ENCODE assay signal across 8 cellular contexts in the genomic region with DNA sequence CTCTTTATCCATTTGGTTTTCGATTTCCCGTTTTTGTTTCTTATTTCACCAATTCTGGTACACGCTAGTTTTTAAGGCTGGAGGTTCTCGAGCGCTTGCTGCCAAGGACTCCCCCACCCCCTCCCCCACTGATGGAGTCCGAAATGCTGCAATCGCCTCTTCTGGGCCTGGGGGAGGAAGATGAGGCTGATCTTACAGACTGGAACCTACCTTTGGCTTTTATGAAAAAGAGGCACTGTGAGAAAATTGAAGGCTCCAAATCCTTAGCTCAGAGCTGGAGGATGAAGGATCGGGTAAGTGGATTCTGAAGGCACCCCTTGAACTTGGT. TPM values are rescaled to one million over a fixed set of nuclear protein-coding genes. Genes with fewer than 3 reads are reported as not detected.
DNase-seq lines count a peak whose midpoint lies in the region; ATAC-seq and TF ChIP-seq lines count a peak whose summit lies in the region.

No MANE protein-coding gene starts in this region.

- peaks cover 1% of the 10 kb centered on the region for H3K36me3 Mint-ChIP-seq in memory B cell

- H3K4me3 Mint-ChIP-seq in memory B cell, result peak overlapping the region; percentile 93

- peaks cover 13% of the 10 kb centered on the region for H3K4me1 Mint-ChIP-seq in memory B cell

- ATAC-seq in memory B cell (ENCODE audit: low read depth) (no peak), aorta (ENCODE audit: low FRiP score) (no peak), GM18858 (IDR thresholded peaks at IDR 0.05; ENCODE audit: unreplicated experiment) (no peak), HG03571 (IDR thresholded peaks at IDR 0.05; ENCODE audit: unreplicated experiment) (no peak)

- no peaks in the 10 kb centered on the region for H3K9me3 Mint-ChIP-seq in memory B cell

- H3K27me3 Mint-ChIP-seq in memory B cell, result peaks cover 7% of the 10 kb centered on the region

- H3K4me3 ChIP-seq in astrocyte of the cerebellum (ENCODE audit: low read depth, low read length) (peak overlapping the region; percentile 87), aorta (ENCODE audit: low read length in 2 of 2) (peak overlapping the region; percentile 51 to 75)

- no peak overlapping the region for H3K27ac ChIP-seq in aorta (ENCODE audit: low read depth in 1 of 2, low read length in 2 of 2)

- H3K36me3 ChIP-seq in aorta (ENCODE audit: control insufficient read depth in 1 of 2, insufficient read depth in 2 of 2, low read length in 1 of 2), result no peaks in the 10 kb centered on the region

- H3K27me3 ChIP-seq in aorta (ENCODE audit: control insufficient read depth in 1 of 2, insufficient read depth in 2 of 2, low read length in 1 of 2), result no peaks in the 10 kb centered on the region

- H3K4me1 ChIP-seq in aorta (ENCODE audit: control insufficient read depth in 1 of 2, insufficient read depth in 2 of 2, low read length in 2 of 2), result no peaks in the 10 kb centered on the region

- WGBS in aorta, 2 donors, result 5% methylated on average over 8 of the region's 8 CpGs

- no peaks in the 10 kb centered on the region for H3K9me3 ChIP-seq in aorta (ENCODE audit: control insufficient read depth, low read length)

- in situ Hi-C loops in astrocyte of the cerebellum (cut with HindIII; ENCODE audit: low sequenced_read_pairs), result loop anchor here (10.0 kb wide), 1 partner anchor 51 kb away; no protein-coding TSS in a partner anchor

- H3K27ac Mint-ChIP-seq in memory B cell, result peak overlapping the region; percentile 55

- intact Hi-C loops in aorta (cut with DNase I), result no loop called here

- TF ChIP-seq CTCF in astrocyte of the cerebellum (IDR thresholded peaks at IDR 0.05; ENCODE audit: low read depth, low read length, missing control alignments), result no peak

- DNase-seq in stimulated activated CD4-positive, alpha-beta T cell treated with anti-CD3 and anti-CD28 coated beads, Interleukin-15, amount 100 ng/mL, for 24 hours, result peak; percentile 7
- no peak for DNase-seq in stimulated activated CD4-positive, alpha-beta T cell treated with anti-CD3 and anti-CD28 coated beads, Interleukin-12 subunit alpha, Interleukin-12 subunit beta, amount 100 ng/mL, for 4 hours
- DNase-seq in astrocyte of the cerebellum (ENCODE audit: low read depth) (no peak), memory B cell (ENCODE audit: low spot score in 2 of 2) (no peak), aorta (no peak), cerebellar cortex (ENCODE audit: low spot score) (no peak)

RNA-seq across cellular contexts. Expression of a gene that starts 0.8 kb away (rescaled TPM):
- total RNA-seq in aorta, result 10 to 100 TPM; 27.0 to 31.4 TPM
- polyA plus RNA-seq in aorta, result 10 to 100 TPM in 1 of 2 donors, 1 to 10 TPM in 1; 2.1 to 10.3 TPM
